Comparison of ENCODE assay signal across 8 cellular contexts in genomic region chr20:3933126-3933684, GRCh38. TPM values are rescaled to one million over a fixed set of nuclear protein-coding genes. Genes with fewer than 3 reads are reported as not detected.
DNase-seq lines count a peak whose midpoint lies in the region; ATAC-seq and TF ChIP-seq lines count a peak whose summit lies in the region.
"Had no signal": no experiment of that assay in that cellular context is flagged by ENCODE, and none has a peak within 500 bp of the region (broad histone marks: within the 10 kb centered on the region; RNA-seq: fewer than 3 reads in every experiment).

No MANE protein-coding gene starts in this region.

- peak overlapping the region; percentile 53; the same call in 1 of the 2 replicates for H3K4me2 ChIP-seq in MM.1S (ENCODE audit: low read depth, low read length)

- H3K9me3 ChIP-seq in CD4-positive, alpha-beta memory T cell (ENCODE audit: control insufficient read depth in 1 of 2, low read length in 2 of 2), result no peaks in the 10 kb centered on the region
- no peaks in the 10 kb centered on the region for H3K9me3 ChIP-seq in MM.1S (replicated peaks; ENCODE audit: insufficient read depth, low read length)
- no peaks in the 10 kb centered on the region for H3K9me3 ChIP-seq in duodenal mucosa (ENCODE audit: control insufficient read depth in 1 of 2, low read length in 2 of 2)

- no peaks in the 10 kb centered on the region for H3K79me2 ChIP-seq in MM.1S (ENCODE audit: low read length)

- peak overlapping the region; percentile 80 to 90 (median 84) for H3K4me3 Mint-ChIP-seq in CD4-positive, alpha-beta memory T cell

- POLR2A ChIA-PET in CD4-positive, alpha-beta memory T cell (lab: Charles Lee; ENCODE audit: partially characterized antibody), result interaction anchor here (0.8 to 1.3 kb wide), 4 partner anchors 14 to 152 kb away, joined by 3 to 4 read pairs (median 3); no protein-coding TSS in a partner anchor

- H3K4me3 ChIP-seq in CD4-positive, alpha-beta memory T cell (ENCODE audit: low read length in 2 of 2), result peak overlapping the region in 1 of 2 donors; percentile 33
- H3K4me3 ChIP-seq in MM.1S (ENCODE audit: low read length) (no peak overlapping the region), duodenal mucosa (ENCODE audit: low read depth in 1 of 2, low read length in 2 of 2) (peak overlapping the region; percentile 37 to 51), rectal smooth muscle tissue (ENCODE audit: low read length) (peak overlapping the region; percentile 58)
- H3K4me3 ChIP-seq: lung had no signal

- no peak overlapping the region for H2AFZ ChIP-seq in MM.1S (ENCODE audit: low read length)

- H3K36me3 ChIP-seq in CD4-positive, alpha-beta memory T cell (ENCODE audit: insufficient read depth, low read length), result no peaks in the 10 kb centered on the region
- no peaks in the 10 kb centered on the region for H3K36me3 ChIP-seq in MM.1S (replicated peaks; ENCODE audit: insufficient read depth, low read length)
- peaks cover 7 to 12% of the 10 kb centered on the region in 2 donors for H3K36me3 ChIP-seq in duodenal mucosa (ENCODE audit: control insufficient read depth in 1 of 2, insufficient read depth in 2 of 2, low read length in 2 of 2)
- H3K36me3 ChIP-seq in rectal smooth muscle tissue (ENCODE audit: control insufficient read depth, insufficient read depth, low read length), result no peaks in the 10 kb centered on the region

- CTCF ChIA-PET in CD4-positive, alpha-beta memory T cell (lab: Charles Lee; ENCODE audit: partially characterized antibody), result interaction anchor here (0.7 to 2.1 kb wide), 3 partner anchors 9 to 152 kb away, joined by 3 to 5 read pairs (median 3); no protein-coding TSS in a partner anchor

- H3K4me1 Mint-ChIP-seq in CD4-positive, alpha-beta memory T cell, result peaks cover 13 to 48% (median 26%) of the 10 kb centered on the region in 4 donors

- no peaks in the 10 kb centered on the region for H3K27me3 Mint-ChIP-seq in CD4-positive, alpha-beta memory T cell

- peak overlapping the region; percentile 87 to 97 (median 94) for H3K27ac Mint-ChIP-seq in CD4-positive, alpha-beta memory T cell

- H3K9ac ChIP-seq in MM.1S (ENCODE audit: low read length) (no peak overlapping the region), duodenal mucosa (ENCODE audit: low read depth in 1 of 2, low read length in 2 of 2) (no peak overlapping the region), rectal smooth muscle tissue (ENCODE audit: low read length) (no peak overlapping the region)

- DNase-seq in CD4-positive, alpha-beta memory T cell, result no peak
- DNase-seq in MM.1S, result no peak

- H3K4me1 ChIP-seq in CD4-positive, alpha-beta memory T cell (ENCODE audit: insufficient read depth, low read length), result peaks cover 18% of the 10 kb centered on the region
- H3K4me1 ChIP-seq in MM.1S (ENCODE audit: low read length) (peaks cover 12% of the 10 kb centered on the region), duodenal mucosa (ENCODE audit: control insufficient read depth in 1 of 2, insufficient read depth in 2 of 2, low read length in 2 of 2) (peaks cover 10 to 12% of the 10 kb centered on the region in 2 donors), rectal smooth muscle tissue (ENCODE audit: control insufficient read depth, insufficient read depth, low read length) (peaks cover 23% of the 10 kb centered on the region)

- H3K9me2 ChIP-seq in MM.1S (replicated peaks; ENCODE audit: insufficient read depth, low read length), result no peaks in the 10 kb centered on the region

- H4K20me1 ChIP-seq in MM.1S (ENCODE audit: insufficient read depth, low read length), result no peaks in the 10 kb centered on the region

- H3K27ac ChIP-seq in CD4-positive, alpha-beta memory T cell (ENCODE audit: low read depth, low read length), result peak overlapping the region; percentile 43
- no peak overlapping the region for H3K27ac ChIP-seq in MM.1S (ENCODE audit: low read length)
- H3K27ac ChIP-seq in duodenal mucosa (ENCODE audit: low read depth, low read length), result no peak overlapping the region
- peak overlapping the region; percentile 50 for H3K27ac ChIP-seq in rectal smooth muscle tissue (ENCODE audit: low read depth, low read length)

- peaks cover 0 to 2% (median 0%) of the 10 kb centered on the region in 8 donors for H3K9me3 Mint-ChIP-seq in CD4-positive, alpha-beta memory T cell

- H3F3A ChIP-seq in MM.1S (ENCODE audit: insufficient read depth, low read length), result peaks cover 6% of the 10 kb centered on the region; the same call in 1 of the 2 replicates

- ATAC-seq in HG02884 (IDR thresholded peaks at IDR 0.05; ENCODE audit: unreplicated experiment) (no peak), HG03108 (IDR thresholded peaks at IDR 0.05; ENCODE audit: unreplicated experiment) (no peak), GM18861 (IDR thresholded peaks at IDR 0.05; ENCODE audit: unreplicated experiment) (no peak)

- no peaks in the 10 kb centered on the region for H3K27me3 ChIP-seq in CD4-positive, alpha-beta memory T cell (ENCODE audit: insufficient read depth, low read length)
- H3K27me3 ChIP-seq in MM.1S (replicated peaks; ENCODE audit: insufficient read depth, low read length) (no peaks in the 10 kb centered on the region), duodenal mucosa (ENCODE audit: control insufficient read depth in 1 of 2, insufficient read depth in 2 of 2, low read length in 2 of 2) (no peaks in the 10 kb centered on the region), rectal smooth muscle tissue (ENCODE audit: control insufficient read depth, insufficient read depth, low read length) (no peaks in the 10 kb centered on the region)

- intact Hi-C loops in CD4-positive, alpha-beta memory T cell (cut with micrococcal nuclease), result no loop called here

- H3K36me3 Mint-ChIP-seq in CD4-positive, alpha-beta memory T cell, result peaks cover 21 to 28% of the 10 kb centered on the region in 2 donors

- no peak for TF ChIP-seq CTCF in MM.1S (IDR thresholded peaks at IDR 0.05; ENCODE audit: low read length)

RNA-seq across cellular contexts. Expression of gene PANK2, which starts 44.0 kb away (rescaled TPM):
- 10 to 100 TPM; 71.4 to 80.5 TPM for total RNA-seq in CD4-positive, alpha-beta memory T cell
- 10 to 100 TPM; 48.5 to 54.3 TPM for polyA plus RNA-seq in CD4-positive, alpha-beta memory T cell

Comparison
In these comparisons a context has a peak if more than half of its experiments do, and no peak if none do; other contexts are left out.
1. H3K27ac ChIP-seq: peak in CD4-positive, alpha-beta memory T cell (single experiment) and rectal smooth muscle tissue (single experiment); none in MM.1S (single experiment) and duodenal mucosa (single experiment).